In the genomic region with DNA sequence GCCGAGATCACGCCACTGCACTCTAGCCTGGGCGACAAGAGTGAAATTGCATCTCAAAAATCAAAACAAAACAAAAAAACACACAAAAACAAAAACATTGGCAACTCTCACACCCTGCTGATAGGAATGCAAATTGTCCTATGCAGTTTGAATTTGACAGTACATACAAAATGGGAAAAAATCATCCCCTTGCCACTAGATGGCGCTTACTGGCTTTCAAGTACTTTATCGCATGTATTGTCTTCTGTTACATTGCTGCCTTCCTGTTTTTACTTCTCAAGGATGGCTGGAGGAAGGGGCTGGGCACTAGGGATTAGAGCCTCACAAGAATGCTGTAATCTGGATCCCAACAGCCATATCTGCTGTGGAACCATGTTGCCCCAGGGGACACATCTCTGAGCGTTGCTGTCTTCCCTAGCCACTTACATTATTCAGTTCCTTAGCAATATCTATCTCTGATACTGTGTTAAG, we compare ENCODE assay signal across 1 cellular context.
TF ChIP-seq lines count a peak whose summit lies in the region.

No MANE protein-coding gene starts in this region.

TF ChIP-seq in endothelial cell of umbilical vein, 7 proteins besides CTCF, POLR2A, EP300 and RAD21:
- TF ChIP-seq EZH2 (IDR thresholded peaks at IDR 0.05; ENCODE audit: borderline replicate concordance, low read depth, low read length, severe bottlenecking) (no peak), FOS (IDR thresholded peaks at IDR 0.05; ENCODE audit: borderline replicate concordance, insufficient read depth, low read length) (no peak), POLR2AphosphoS5 (IDR thresholded peaks at IDR 0.05; ENCODE audit: insufficient read depth, low read depth, low read length) (no peak), GATA2 (IDR thresholded peaks at IDR 0.05; ENCODE audit: insufficient read depth, insufficient read length, low read depth, low read length) (no peak), MYC (IDR thresholded peaks at IDR 0.05; ENCODE audit: low read depth, low read length) (no peak), JUN (IDR thresholded peaks at IDR 0.05; ENCODE audit: borderline replicate concordance, insufficient read depth, insufficient read length, low read depth) (no peak)
- TF ChIP-seq, protein P1, sequence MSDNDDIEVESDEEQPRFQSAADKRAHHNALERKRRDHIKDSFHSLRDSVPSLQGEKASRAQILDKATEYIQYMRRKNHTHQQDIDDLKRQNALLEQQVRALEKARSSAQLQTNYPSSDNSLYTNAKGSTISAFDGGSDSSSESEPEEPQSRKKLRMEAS (IDR thresholded peaks at IDR 0.05; ENCODE audit: insufficient read depth, insufficient read length): no peak
